ENCODE assay signal across 2 cellular contexts in the genomic region with DNA sequence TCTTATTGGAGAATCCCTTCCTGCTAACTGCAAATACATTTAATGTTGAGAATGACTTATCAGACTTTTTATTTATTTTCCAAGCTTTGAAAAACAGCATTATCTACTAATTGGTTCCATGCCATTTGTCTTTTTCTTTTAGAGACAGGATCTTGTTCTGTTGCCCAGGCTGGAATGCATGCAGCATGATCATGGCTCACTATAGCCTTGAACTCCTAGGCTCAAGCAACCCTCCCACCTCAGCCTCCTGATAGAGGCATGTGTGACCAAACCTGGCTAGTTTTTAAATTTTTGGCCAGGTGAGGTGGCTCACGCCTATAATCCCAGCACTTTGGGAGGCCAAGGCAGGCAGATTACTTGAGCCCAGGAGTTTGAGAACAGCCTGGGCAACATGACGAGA. TPM values are rescaled to one million over a fixed set of nuclear protein-coding genes. Genes with fewer than 3 reads are reported as not detected.
"Had no signal": no experiment of that assay in that cellular context is flagged by ENCODE, and none has a peak within 500 bp of the region (broad histone marks: within the 10 kb centered on the region; RNA-seq: fewer than 3 reads in every experiment).

No MANE protein-coding gene starts in this region.

RNA-seq across cellular contexts. Expression of a gene that starts 59.1 kb away (rescaled TPM):
- total RNA-seq: GM23248, HFFc6 had no signal
- polyA plus RNA-seq: GM23248 had no signal
